In the genomic region with DNA sequence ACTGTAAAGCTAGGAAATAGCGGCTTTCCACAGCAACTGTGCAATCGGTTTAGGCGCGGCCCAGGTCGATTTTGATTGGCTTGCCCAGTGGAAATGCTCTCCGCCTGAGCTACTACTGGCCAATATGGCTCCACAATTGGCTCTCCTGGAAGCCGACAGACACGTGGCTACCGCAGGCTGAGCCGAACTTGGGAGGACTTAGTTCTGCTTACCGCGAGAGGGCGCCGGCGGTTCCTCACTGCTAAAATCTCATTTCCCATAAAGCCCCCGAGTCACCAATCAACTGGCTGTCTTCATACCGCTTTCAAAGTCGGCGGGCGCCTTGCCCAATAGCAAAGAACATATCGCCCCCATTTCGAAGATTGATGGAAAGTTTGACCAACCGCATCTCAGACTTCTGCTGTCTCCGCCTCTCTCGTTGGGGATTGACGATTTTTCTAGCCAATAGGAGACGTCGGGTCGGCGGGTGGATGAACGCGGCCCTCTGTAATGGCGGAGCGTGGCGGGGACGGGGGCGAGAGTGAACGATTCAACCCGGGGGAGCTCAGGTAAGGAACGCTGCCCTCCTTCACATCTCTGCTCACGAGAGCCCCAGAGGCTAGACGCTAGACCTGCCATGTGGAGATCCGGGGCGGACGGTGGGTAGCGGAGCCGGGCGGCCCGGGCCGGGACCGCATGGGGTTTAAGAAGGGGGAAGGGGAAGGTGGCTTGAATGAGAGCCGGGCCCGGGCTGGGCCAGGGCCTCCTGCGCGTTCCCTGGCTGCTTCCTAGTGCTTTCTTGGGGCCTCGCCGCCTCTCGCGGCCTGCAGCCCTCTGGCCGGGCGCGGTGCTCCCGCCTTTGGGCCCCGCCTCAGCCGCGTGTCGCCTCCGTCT, we compare ENCODE assay signal across 8 cellular contexts. TPM values are rescaled to one million over a fixed set of nuclear protein-coding genes. Genes with fewer than 3 reads are reported as not detected.
DNase-seq lines count a peak whose midpoint lies in the region; ATAC-seq, FAIRE-seq and TF ChIP-seq lines count a peak whose summit lies in the region.

Gene TCERG1, plus strand, starts transcription at position 473 of the 873 bp plus-strand sequence. Its CDS starts 17 bp downstream, at position 490.

- H3K9me3 ChIP-seq in kidney (ENCODE audit: control insufficient read depth in 1 of 2, low read length in 2 of 2) = no peaks in the 10 kb centered on the region

- peaks cover 0 to 8% of the 10 kb centered on the region in 2 donors for H3K4me1 ChIP-seq in kidney (ENCODE audit: control insufficient read depth in 1 of 2, insufficient read depth in 1 of 2, low read depth in 1 of 2, low read length in 2 of 2)

- peak within 1 kb of the TSS; percentile 87 to 90 for H3K27ac ChIP-seq in kidney (ENCODE audit: low read depth in 2 of 2, low read length in 2 of 2)

- peak; percentile 95 for FAIRE-seq in kidney (lab: Jason Lieb, UNC)

- H3K36me3 ChIP-seq in kidney (ENCODE audit: control insufficient read depth in 1 of 2, insufficient read depth in 2 of 2, low read length in 2 of 2) = no peaks in the 10 kb centered on the region

- ATAC-seq in GM19025 (IDR thresholded peaks at IDR 0.05; ENCODE audit: low read depth, unreplicated experiment) (peak; percentile 94), HG03354 (IDR thresholded peaks at IDR 0.05; ENCODE audit: poor library complexity, severe bottlenecking, unreplicated experiment) (peak; percentile 95)

- H3K4me3 ChIP-seq in AG10803 (ENCODE audit: low read length) (peak within 1 kb of the TSS; percentile 95), kidney (ENCODE audit: low read length in 2 of 2) (peak within 1 kb of the TSS; percentile 79 to 97)

- H3K9ac ChIP-seq in kidney (ENCODE audit: low read length in 2 of 2) = peak within 1 kb of the TSS; percentile 96 to 99

- DNase-seq in AG10803 (ENCODE audit: low read depth) (peak; percentile 100), NCI-H446 treated with DMSO at 0.1 percent for 48 hours (lab: John Stamatoyannopoulos, UW) (peak; percentile 99), cerebellum (ENCODE audit: low spot score) (peak; percentile 92), kidney (peak; percentile 99)
- peak; percentile 94 for DNase-seq in activated CD4-positive, CD25-positive, alpha-beta regulatory T cell treated with anti-CD3 and anti-CD28 coated beads, Interleukin-2, amount 50 U/mL, for 72 hours
- peak; percentile 94 to 97 for DNase-seq in stimulated activated CD4-positive, alpha-beta T cell treated with anti-CD3 and anti-CD28 coated beads, Interleukin-15, amount 100 ng/mL, for 48 hours (ENCODE audit: low read depth in 2 of 2)

- intact Hi-C loops in kidney (cut with DNase I) = no loop called here

- peak; percentile 77 for TF ChIP-seq CTCF in AG10803 (conservative IDR thresholded peaks at IDR 0.05; ENCODE audit: low read length)
- TF ChIP-seq CTCF in kidney (IDR thresholded peaks at IDR 0.05; ENCODE audit: borderline replicate concordance, extremely low read depth, insufficient read depth) = peak; percentile 72

RNA-seq across cellular contexts. Expression of gene TCERG1, which starts in this region (rescaled TPM):
- total RNA-seq in cerebellum = 133 TPM
- total RNA-seq in kidney = 48.6 TPM
- polyA plus RNA-seq in kidney (ENCODE audit: insufficient read depth, low read depth, low replicate concordance) = 16.7 TPM

Comparison
In these comparisons a context has a peak if more than half of its experiments do, and no peak if none do; other contexts are left out.
1. Peak in every context shown above with its lines: DNase-seq, ATAC-seq, H3K4me3 ChIP-seq and H3K27ac ChIP-seq.